8 cellular contexts compared by ENCODE assay signal in the genomic region with DNA sequence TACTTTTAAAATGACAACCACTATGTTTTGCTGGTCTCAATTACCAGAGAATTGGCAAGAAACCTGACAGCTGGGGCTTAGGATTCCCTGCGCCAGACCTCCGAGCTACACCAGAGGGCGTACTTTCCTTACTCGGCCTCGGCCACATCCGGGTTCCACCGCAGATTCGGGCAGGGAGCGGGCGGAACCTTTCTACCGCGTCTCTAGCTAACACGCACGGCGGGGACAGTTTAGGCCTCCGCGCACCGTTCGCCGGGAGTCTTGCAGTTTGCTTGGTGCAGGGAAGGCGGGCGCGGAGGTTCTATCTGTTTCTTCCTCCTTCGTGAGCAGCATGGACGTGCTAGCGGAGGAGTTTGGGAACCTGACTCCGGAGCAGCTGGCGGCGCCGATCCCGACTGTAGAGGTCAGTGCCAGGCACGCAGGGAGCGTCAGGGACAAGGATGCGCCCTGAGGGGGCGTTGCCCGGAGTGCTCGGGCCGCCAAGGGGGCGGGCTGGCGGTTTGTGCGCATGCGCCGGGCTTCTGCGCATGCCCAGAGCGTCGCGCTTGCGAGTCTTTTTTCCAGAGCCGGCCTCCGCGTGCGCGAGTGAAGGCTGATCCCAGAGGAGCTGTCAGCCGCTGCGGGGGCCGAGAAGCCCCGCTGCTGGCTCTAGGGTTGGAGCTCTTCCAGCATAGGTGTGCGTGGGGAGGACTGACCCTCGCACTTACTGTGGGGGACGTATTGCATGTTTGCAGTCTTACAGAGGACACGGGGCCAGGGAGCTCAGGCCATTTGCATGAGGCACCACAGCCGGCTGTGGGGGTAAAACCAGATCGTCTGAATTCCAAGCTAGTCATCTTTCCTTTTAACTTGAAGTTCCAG. TPM values are rescaled to one million over a fixed set of nuclear protein-coding genes. Genes with fewer than 3 reads are reported as not detected.
DNase-seq lines count a peak whose midpoint lies in the region; ATAC-seq, FAIRE-seq and TF ChIP-seq lines count a peak whose summit lies in the region.

A gene (plus strand): TSS at position 200 of the 861 bp plus-strand sequence. CDS start 132 bp downstream, at position 332.

- WGBS in mammary epithelial cell (ENCODE audit: low coverage, missing lambda C conversion rate): under 1% methylated on average over 26 of the region's 63 CpGs
- WGBS in small intestine, 3 donors: 0 to 1% (median 1%) methylated on average over 60 to 63 of the region's 63 CpGs

- peak within 1 kb of the TSS; percentile 89 for H3K27ac ChIP-seq in WERI-Rb-1
- H3K27ac ChIP-seq in mammary epithelial cell (ENCODE audit: insufficient read depth, low read depth, low read length): peak within 1 kb of the TSS; percentile 69
- no peak within 1 kb of the TSS for H3K27ac ChIP-seq in iPS-20b (ENCODE audit: low read length)
- peak within 1 kb of the TSS; percentile 52 to 91 for H3K27ac ChIP-seq in small intestine (ENCODE audit: low read depth in 1 of 2, low read length in 1 of 2)

- H3K36me3 ChIP-seq in WERI-Rb-1 (no peaks in the 10 kb centered on the region), mammary epithelial cell (ENCODE audit: insufficient read depth, low read length) (no peaks in the 10 kb centered on the region), iPS-20b (ENCODE audit: insufficient read depth, low read depth, low read length) (no peaks in the 10 kb centered on the region), small intestine (ENCODE audit: control insufficient read depth in 2 of 2, insufficient read depth in 2 of 2, low read length in 2 of 2) (no peaks in the 10 kb centered on the region)

- dilution Hi-C loops in mammary epithelial cell (cut with HindIII; ENCODE audit: low sequenced_read_pairs): no loop called here

- ATAC-seq in GM18868 (IDR thresholded peaks at IDR 0.05; ENCODE audit: unreplicated experiment) (peak; percentile 94), HG03108 (IDR thresholded peaks at IDR 0.05; ENCODE audit: unreplicated experiment) (peak; percentile 85)

- TF ChIP-seq CTCF in AG04449 (IDR thresholded peaks at IDR 0.05; ENCODE audit: insufficient read depth, low read length, missing control alignments): peak; percentile 90
- peak; percentile 86 for TF ChIP-seq CTCF in WERI-Rb-1 (IDR thresholded peaks at IDR 0.05; ENCODE audit: low read depth, low read length)
- TF ChIP-seq CTCF in mammary epithelial cell (conservative IDR thresholded peaks at IDR 0.05 in 1 of 2, IDR thresholded peaks at IDR 0.05 in 1 of 2; ENCODE audit: extremely low read depth in 1 of 2, insufficient read depth in 1 of 2, low read depth in 1 of 2, low read length in 2 of 2): peak; percentile 81 to 92

- POLR2A ChIA-PET in AG04449 (lab: Yijun Ruan, JAX): interaction anchor here (0.5 to 2.4 kb wide), 10 partner anchors 11 to 598 kb away, joined by 3 to 13 read pairs (median 4); a partner anchor contains a TSS

- peaks cover 45% of the 10 kb centered on the region for H3K79me2 ChIP-seq in mammary epithelial cell (ENCODE audit: insufficient read depth, low read length)

- TSS peak; percentile 30 for BruUV-seq in mammary epithelial cell (replicated peaks; lab: Mats Ljungman, UMichigan)

- H3K9me3 ChIP-seq in WERI-Rb-1 (ENCODE audit: severe bottlenecking) (no peaks in the 10 kb centered on the region), mammary epithelial cell (replicated peaks; ENCODE audit: insufficient read depth, low read length) (no peaks in the 10 kb centered on the region), iPS-20b (ENCODE audit: insufficient read depth, low read depth, low read length) (no peaks in the 10 kb centered on the region), small intestine (ENCODE audit: control insufficient read depth, low read depth) (no peaks in the 10 kb centered on the region)

- intact Hi-C loops in mammary epithelial cell (cut with micrococcal nuclease): loop anchor here (1.0 kb wide), 4 partner anchors 28 to 563 kb away; no protein-coding TSS in a partner anchor

- no peak for FAIRE-seq in small intestine (lab: Jason Lieb, UNC)

- no peaks in the 10 kb centered on the region for H4K20me1 ChIP-seq in mammary epithelial cell (ENCODE audit: insufficient read depth, low read length)

- H3K4me1 ChIP-seq in mammary epithelial cell (ENCODE audit: insufficient read depth, low read length) (peaks cover 10% of the 10 kb centered on the region), iPS-20b (ENCODE audit: insufficient read depth, low read length) (no peaks in the 10 kb centered on the region), small intestine (ENCODE audit: control insufficient read depth in 2 of 2, insufficient read depth in 1 of 2, low read depth in 1 of 2, low read length in 1 of 2) (peaks cover 0 to 3% of the 10 kb centered on the region in 2 donors)

- H2AFZ ChIP-seq in mammary epithelial cell (ENCODE audit: low read depth, low read length): peak within 1 kb of the TSS; percentile 90

- peak within 1 kb of the TSS; percentile 87 for H3K4me2 ChIP-seq in mammary epithelial cell (ENCODE audit: insufficient read depth, low read depth, low read length)

- H3K9ac ChIP-seq in mammary epithelial cell (ENCODE audit: insufficient read depth, low read length) (peak within 1 kb of the TSS; percentile 72), iPS-20b (ENCODE audit: low read depth, low read length) (peak within 1 kb of the TSS; percentile 77)

- H3K27me3 ChIP-seq in WERI-Rb-1 (ENCODE audit: insufficient read depth, low read depth, severe bottlenecking) (no peaks in the 10 kb centered on the region), mammary epithelial cell (ENCODE audit: insufficient read depth, low read length) (no peaks in the 10 kb centered on the region), iPS-20b (ENCODE audit: insufficient read depth, low read length) (no peaks in the 10 kb centered on the region), small intestine (ENCODE audit: control insufficient read depth in 2 of 2, insufficient read depth in 2 of 2, low read length in 2 of 2) (no peaks in the 10 kb centered on the region)

- in situ Hi-C loops in mammary epithelial cell (cut with MboI; ENCODE audit: low sequenced_read_pairs in 2 of 2): no loop called here

- CTCF ChIA-PET in AG04449 (lab: Yijun Ruan, JAX): interaction anchor here (0.6 to 7.3 kb wide), 41 partner anchors 9 to 648 kb away, joined by 3 to 88 read pairs (median 4); a partner anchor contains a TSS
- CTCF ChIA-PET in mammary epithelial cell (lab: Charles Lee; ENCODE audit: low non-redundant PET): interaction anchor here (0.5 to 1.1 kb wide), 7 partner anchors 10 to 979 kb away, joined by 3 to 27 read pairs (median 6); no protein-coding TSS in a partner anchor

- DNase-seq in AG04449 (ENCODE audit: low read depth, low spot score) (peak; percentile 69), NCI-H2171 treated with DMSO at 0.1 percent for 48 hours (lab: John Stamatoyannopoulos, UW) (peak; percentile 96), WERI-Rb-1 (peak; percentile 93), mammary epithelial cell (peak; percentile 93), small intestine (peak; percentile 94)

- H3K4me3 ChIP-seq in AG04449 (ENCODE audit: low read depth, low read length) (peak within 1 kb of the TSS; percentile 97), WERI-Rb-1 (ENCODE audit: low read depth, low read length) (peak within 1 kb of the TSS; percentile 68), mammary epithelial cell (replicated peaks in 1 of 3; ENCODE audit: insufficient read depth in 1 of 3, low read depth in 2 of 3, low read length in 3 of 3) (peak within 1 kb of the TSS; percentile 75 to 90 (median 81)), iPS-20b (ENCODE audit: low read length) (peak within 1 kb of the TSS; percentile 81), small intestine (ENCODE audit: low read depth in 1 of 2, low read length in 2 of 2) (peak within 1 kb of the TSS; percentile 37 to 58)

RNA-seq across cellular contexts. Expression of the gene that starts here (rescaled TPM):
- total RNA-seq in mammary epithelial cell: 10 to 100 TPM; 13.3 TPM
- 8.9 TPM for polyA plus RNA-seq in mammary epithelial cell
- polyA minus RNA-seq in mammary epithelial cell: 22.2 TPM
- 1 to 10 TPM; 1.8 to 5.3 (median 2.7) TPM for polyA plus RNA-seq in small intestine
